ENCODE assay signal across 21 cellular contexts in the genomic region with DNA sequence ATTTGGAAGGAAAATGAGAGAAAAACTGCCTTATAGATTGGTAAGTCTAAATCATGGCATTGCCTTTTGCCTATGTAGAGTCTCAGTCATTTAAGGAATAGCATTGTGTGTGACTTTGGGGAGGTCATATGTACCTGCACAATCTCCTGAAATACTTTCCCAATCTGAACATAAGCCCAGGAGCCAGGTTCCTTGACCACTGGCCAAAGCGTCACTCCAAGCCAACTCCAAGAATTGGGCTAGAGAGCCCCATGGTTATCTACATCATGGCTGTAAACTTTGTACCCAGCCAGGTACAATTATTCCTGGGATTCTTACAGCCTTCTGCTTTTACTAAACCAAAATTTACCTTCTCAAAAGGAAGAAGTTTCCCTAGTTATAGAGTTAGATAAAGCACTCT. TPM values are rescaled to one million over a fixed set of nuclear protein-coding genes. Genes with fewer than 3 reads are reported as not detected.
DNase-seq lines count a peak whose midpoint lies in the region; ATAC-seq, FAIRE-seq and TF ChIP-seq lines count a peak whose summit lies in the region.
"Had no signal": no experiment of that assay in that cellular context is flagged by ENCODE, and none has a peak within 500 bp of the region (broad histone marks: within the 10 kb centered on the region; RNA-seq: fewer than 3 reads in every experiment).

No MANE protein-coding gene starts in this region.

- TF ChIP-seq CTCF in liver (IDR thresholded peaks at IDR 0.05; ENCODE audit: low read depth, low read length, missing input control) (no peak), HepG2 (CRISPR knock-in tag; IDR thresholded peaks at IDR 0.05) (no peak), pancreas (IDR thresholded peaks at IDR 0.05) (no peak)

- H3K4me1 ChIP-seq in liver (ENCODE audit: control insufficient read depth in 4 of 4, insufficient read depth in 4 of 4, low read length in 3 of 4) = peaks cover 0 to 33% (median 21%) of the 10 kb centered on the region in 4 donors
- H3K4me1 ChIP-seq in HepG2 (ENCODE audit: insufficient read depth, low read length) = peaks cover 50% of the 10 kb centered on the region
- H3K4me1 ChIP-seq in pancreas = peaks cover 0 to 5% (median 0%) of the 10 kb centered on the region in 3 donors
- H3K4me1 ChIP-seq: BLaER1 had no signal

- ATAC-seq in HepG2 (no peak), left lobe of liver (peak; percentile 56), pancreas (peak; percentile 29 to 58 (median 44)), HG02610 (IDR thresholded peaks at IDR 0.05; ENCODE audit: unreplicated experiment) (no peak)
- ATAC-seq: A549 had no signal

- TF ChIP-seq EP300 in HepG2 (IDR thresholded peaks at IDR 0.05; ENCODE audit: low read depth in 2 of 2, low read length in 2 of 2) = no peak
- TF ChIP-seq EP300 in HepG2 (CRISPR knock-in tag; IDR thresholded peaks at IDR 0.05; ENCODE audit: borderline replicate concordance) = no peak

- no TSS peak for BruUV-seq in HepG2 (replicated peaks; lab: Mats Ljungman, UMichigan)

- no peaks in the 10 kb centered on the region for H3K36me3 ChIP-seq in liver (ENCODE audit: control insufficient read depth in 4 of 4, insufficient read depth in 3 of 4, low read depth in 1 of 4, low read length in 3 of 4)
- no peaks in the 10 kb centered on the region for H3K36me3 ChIP-seq in HepG2 (replicated peaks in 1 of 2; ENCODE audit: control insufficient read depth in 1 of 2, insufficient read depth in 2 of 2, low read length in 2 of 2)
- no peaks in the 10 kb centered on the region for H3K36me3 ChIP-seq in pancreas
- H3K36me3 ChIP-seq: BLaER1, HAP-1 had no signal

- POLR2A ChIA-PET in HepG2 (lab: Yijun Ruan, JAX) = no interaction called here

- H3K27ac ChIP-seq in liver (ENCODE audit: low read depth in 1 of 2, low read length in 2 of 2) = peak overlapping the region; percentile 48 to 51
- no peak overlapping the region for H3K27ac ChIP-seq in HepG2 (ENCODE audit: extremely low read length, insufficient read depth, low read length)
- H3K27ac ChIP-seq in pancreas = no peak overlapping the region
- H3K27ac ChIP-seq: 22Rv1, A549, BLaER1, HL-60 had no signal

- DNase-seq in HepG2 (ENCODE audit: low spot score) (no peak), left lobe of liver (ENCODE audit: low spot score) (peak; percentile 75), pancreas (peak in 2 of 6 donors; percentile 19 to 23), UCSD-AML1 (lab: John Stamatoyannopoulos, UW; ENCODE audit: unreplicated experiment) (no peak), NCI-H345 treated with DMSO at 0.1 percent for 48 hours (lab: John Stamatoyannopoulos, UW; ENCODE audit: unreplicated experiment) (no peak)
- DNase-seq: Calu3; CD4-positive, alpha-beta memory T cell; DMS 273 treated with DMSO at 0.1 percent for 48 hours; DMS53; DND-41; EL; IMR-90 had no signal

- H3K79me2 ChIP-seq in HepG2 (ENCODE audit: insufficient read depth, low read length) = no peaks in the 10 kb centered on the region

- FAIRE-seq in HepG2 (lab: Jason Lieb, UNC) (no peak), pancreas (lab: Jason Lieb, UNC) (no peak)
- FAIRE-seq: A549, GM12891, GM19239 had no signal

- H3K4me3 ChIP-seq in liver (ENCODE audit: low read depth in 1 of 3, low read length in 3 of 3) (no peak overlapping the region), HepG2 (replicated peaks in 1 of 3; ENCODE audit: insufficient read depth in 1 of 3, low read depth in 2 of 3, low read length in 3 of 3) (no peak overlapping the region), pancreas (no peak overlapping the region)
- H3K4me3 ChIP-seq: A549, BLaER1, HAP-1 had no signal

- CTCF ChIA-PET in HepG2 (lab: Yijun Ruan, JAX; ENCODE audit: low intra/inter-chr PET ratio, low total read pairs) = no interaction called here

- in situ Hi-C loops in HepG2 (cut with HindIII; ENCODE audit: extremely low pct_ligation_motif_present, low pct_unique_long_range_greater_than_20kb) = loop anchor here (10.0 kb wide), 1 partner anchor 471 kb away; no protein-coding TSS in a partner anchor

- intact Hi-C loops in HepG2 (cut with micrococcal nuclease; ENCODE audit: unreplicated experiment) (loop anchor here (5.0 kb wide), 1 partner anchor 109 kb away; no protein-coding TSS in a partner anchor), pancreas (cut with DNase I) (no loop called here)

- H3K27me3 ChIP-seq in liver (ENCODE audit: control insufficient read depth in 4 of 4, insufficient read depth in 4 of 4, low read length in 3 of 4) (no peaks in the 10 kb centered on the region), HepG2 (ENCODE audit: control insufficient read depth in 1 of 2, insufficient read depth in 2 of 2, low read length in 2 of 2) (no peaks in the 10 kb centered on the region; a peak in 1 of 5 replicates), pancreas (no peaks in the 10 kb centered on the region)
- H3K27me3 ChIP-seq: BLaER1 had no signal

- no peak for TF ChIP-seq POLR2A in HepG2 (IDR thresholded peaks at IDR 0.05; ENCODE audit: insufficient read depth in 1 of 2, low read depth in 2 of 2, low read length in 2 of 2)

- WGBS in liver = 43% methylated on average over 1 of the region's 1 CpG
- WGBS in HepG2 (ENCODE audit: low lambda C conversion rate) = 56% methylated on average over 1 of the region's 1 CpG
- WGBS in pancreas, 2 donors = 33 to 48% methylated on average over 1 of the region's 1 CpG

- no peak overlapping the region for H2AFZ ChIP-seq in HepG2 (ENCODE audit: low read length)

- no peaks in the 10 kb centered on the region for H3K9me3 ChIP-seq in liver (ENCODE audit: control insufficient read depth in 4 of 4, low read length in 3 of 4)
- H3K9me3 ChIP-seq in HepG2 (ENCODE audit: low read length) = no peaks in the 10 kb centered on the region
- no peaks in the 10 kb centered on the region for H3K9me3 ChIP-seq in pancreas
- H3K9me3 ChIP-seq: A549, BLaER1, HAP-1 had no signal

- no peaks in the 10 kb centered on the region for H4K20me1 ChIP-seq in HepG2 (ENCODE audit: insufficient read depth, low read length)
- H4K20me1 ChIP-seq: BLaER1 had no signal

- H3K9ac ChIP-seq in liver (ENCODE audit: low read depth in 1 of 2, low read length in 2 of 2) (no peak overlapping the region), HepG2 (ENCODE audit: insufficient read depth, low read depth, low read length) (no peak overlapping the region)
- H3K9ac ChIP-seq: BLaER1 had no signal

- TF ChIP-seq RAD21 in liver (IDR thresholded peaks at IDR 0.05) = no peak
- no peak for TF ChIP-seq RAD21 in HepG2 (CRISPR knock-in tag; IDR thresholded peaks at IDR 0.05)

- H3K4me2 ChIP-seq in HepG2 (ENCODE audit: low read depth, low read length) = no peak overlapping the region
- H3K4me2 ChIP-seq: A549, BLaER1 had no signal

TF ChIP-seq in liver, 16 proteins besides CTCF, POLR2A, EP300 and RAD21:
- TF ChIP-seq NR2F2 (IDR thresholded peaks at IDR 0.05) = no peak
- peak; percentile 10 for TF ChIP-seq SP1 (IDR thresholded peaks at IDR 0.05)
- no peak for TF ChIP-seq RXRA (IDR thresholded peaks at IDR 0.05)
- TF ChIP-seq TAF1 (conservative IDR thresholded peaks at IDR 0.05) = no peak
- TF ChIP-seq, protein P1, sequence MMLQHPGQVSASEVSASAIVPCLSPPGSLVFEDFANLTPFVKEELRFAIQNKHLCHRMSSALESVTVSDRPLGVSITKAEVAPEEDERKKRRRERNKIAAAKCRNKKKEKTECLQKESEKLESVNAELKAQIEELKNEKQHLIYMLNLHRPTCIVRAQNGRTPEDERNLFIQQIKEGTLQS (IDR thresholded peaks at IDR 0.05) = no peak
- TF ChIP-seq HNF4A (conservative IDR thresholded peaks at IDR 0.05) = peak in 1 of 2 donors; percentile 49
- no peak for TF ChIP-seq YY1 (IDR thresholded peaks at IDR 0.05)

TF ChIP-seq in HepG2, 621 proteins besides CTCF, POLR2A, EP300 and RAD21 (continues in another document):
- TF ChIP-seq, protein P2, sequence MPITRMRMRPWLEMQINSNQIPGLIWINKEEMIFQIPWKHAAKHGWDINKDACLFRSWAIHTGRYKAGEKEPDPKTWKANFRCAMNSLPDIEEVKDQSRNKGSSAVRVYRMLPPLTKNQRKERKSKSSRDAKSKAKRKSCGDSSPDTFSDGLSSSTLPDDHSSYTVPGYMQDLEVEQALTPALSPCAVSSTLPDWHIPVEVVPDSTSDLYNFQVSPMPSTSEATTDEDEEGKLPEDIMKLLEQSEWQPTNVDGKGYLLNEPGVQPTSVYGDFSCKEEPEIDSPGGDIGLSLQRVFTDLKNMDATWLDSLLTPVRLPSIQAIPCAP (CRISPR knock-in tag; IDR thresholded peaks at IDR 0.05; ENCODE audit: low read depth) = no peak
- TF ChIP-seq ZNF891 (CRISPR knock-in tag; IDR thresholded peaks at IDR 0.05) (no peak), HHEX (CRISPR knock-in tag; IDR thresholded peaks at IDR 0.05) (no peak), SRSF1 (optimal IDR thresholded peaks at IDR 0.05; ENCODE audit: low read depth, low read length) (no peak)

RNA-seq across cellular contexts. Expression of a gene that starts 40.8 kb away (rescaled TPM):
- total RNA-seq in liver (10 to 100 TPM; 44.2 to 64.0 TPM), HepG2 (2016; rRNA removed; fragmentation: Illumina TruSeq; extraction: Trizol) (69.1 and 70.9 TPM in 2 replicates), left lobe of liver (35.4 TPM), pancreas (10 to 100 TPM; 27.4 to 39.8 (median 29.2) TPM)
- polyA plus RNA-seq in liver (1 to 10 TPM; 6.6 to 7.7 TPM), HepG2 (2011; rRNA removed) (25.2 and 27.4 TPM in 2 replicates), pancreas (1 to 10 TPM; 5.0 to 5.9 TPM)
- total RNA-seq in HepG2 (2016; cell fraction: cytosol; rRNA removed; fragmentation: Illumina TruSeq; extraction: Trizol; ENCODE audit: low read depth) = 28.7 and 34.2 TPM in 2 replicates
- total RNA-seq in HepG2 (2016; cell fraction: insoluble cytoplasmic fraction; rRNA removed; fragmentation: Illumina TruSeq; extraction: Trizol) = 60.8 and 66.7 TPM in 2 replicates
- 34.4 and 35.2 TPM in 2 replicates for total RNA-seq in HepG2 (2016; cell fraction: membrane; rRNA removed; fragmentation: Illumina TruSeq; extraction: Trizol)
- 74.9 and 87.2 TPM in 2 replicates for total RNA-seq in HepG2 (2016; cell fraction: nucleus; rRNA removed; fragmentation: Illumina TruSeq; extraction: Trizol)
- 9.5 and 15.5 TPM in 2 replicates for polyA plus RNA-seq in HepG2 (2011; cell fraction: cytosol; rRNA removed)
- polyA plus RNA-seq in HepG2 (2011; cell fraction: nucleus; rRNA removed) = 22.1 and 24.5 TPM in 2 replicates
- polyA plus RNA-seq in HepG2 (2012) = 18.1 and 18.8 TPM in 2 replicates
- 1.1 and 1.2 TPM in 2 replicates for polyA plus RNA-seq in HepG2 (2016; cell fraction: cytosol; fragmentation: Illumina TruSeq; extraction: Trizol; ENCODE audit: low read depth)
- 22.4 and 23.2 TPM in 2 replicates for polyA plus RNA-seq in HepG2 (2016; cell fraction: insoluble cytoplasmic fraction; fragmentation: Illumina TruSeq; extraction: Trizol; ENCODE audit: low read depth)
- polyA plus RNA-seq in HepG2 (2016; cell fraction: membrane; fragmentation: Illumina TruSeq; extraction: Trizol; ENCODE audit: low read depth) = 3.0 and 3.5 TPM in 2 replicates
- 29.6 and 33.8 TPM in 2 replicates for polyA plus RNA-seq in HepG2 (2016; cell fraction: nucleus; fragmentation: Illumina TruSeq; extraction: Trizol; ENCODE audit: insufficient read depth, low read depth)
- polyA minus RNA-seq in HepG2 (2011; rRNA and poly(A)+ RNA removed; ENCODE audit: low replicate concordance) = 248 and 289 TPM in 2 replicates
- 47.7 and 70.8 TPM in 2 replicates for polyA minus RNA-seq in HepG2 (2011; cell fraction: cytosol; rRNA and poly(A)+ RNA removed)
- polyA minus RNA-seq in HepG2 (2011; cell fraction: nucleus; rRNA and poly(A)+ RNA removed) = 160 and 215 TPM in 2 replicates

Comparison
In these comparisons a context has a peak if more than half of its experiments do, and no peak if none do; other contexts are left out.
1. H3K27ac ChIP-seq: peak in liver (2 of 2); none in HepG2 (single experiment) and pancreas (0 of 4).
2. ATAC-seq: peak in left lobe of liver (single experiment) and pancreas (4 of 4); none in HepG2 (single experiment) and HG02610 (single experiment).